Comparison of ENCODE assay signal across 1 cellular context in genomic region chr17:35390156-35390555, GRCh38.
TF ChIP-seq lines count a peak whose summit lies in the region.

No MANE protein-coding gene starts in this region.

TF ChIP-seq in WTC11, 78 proteins besides CTCF, POLR2A, EP300 and RAD21 (continued from another document):
- no peak for TF ChIP-seq CDX4 (CRISPR knock-in tag; IDR thresholded peaks at IDR 0.05; ENCODE audit: borderline replicate concordance)
- no peak for TF ChIP-seq ZNF423 (CRISPR knock-in tag; IDR thresholded peaks at IDR 0.05)
- TF ChIP-seq ZNF425 (CRISPR knock-in tag; conservative IDR thresholded peaks at IDR 0.05) = no peak
- TF ChIP-seq GABPB1 (CRISPR knock-in tag; IDR thresholded peaks at IDR 0.05) = no peak
- no peak for TF ChIP-seq TEAD4 (CRISPR knock-in tag; IDR thresholded peaks at IDR 0.05)
- TF ChIP-seq ZBTB43 (CRISPR knock-in tag; IDR thresholded peaks at IDR 0.05) = no peak
- no peak for TF ChIP-seq FOXK1 (CRISPR knock-in tag; IDR thresholded peaks at IDR 0.05)
- TF ChIP-seq CREB1 (CRISPR knock-in tag; IDR thresholded peaks at IDR 0.05) = no peak
- TF ChIP-seq SP1 (CRISPR knock-in tag; conservative IDR thresholded peaks at IDR 0.05) = no peak
- no peak for TF ChIP-seq ZNF671 (CRISPR knock-in tag; IDR thresholded peaks at IDR 0.05)
- TF ChIP-seq USF2 (CRISPR knock-in tag; IDR thresholded peaks at IDR 0.05) = no peak
